ENCODE assay signal across 15 cellular contexts in the genomic region with DNA sequence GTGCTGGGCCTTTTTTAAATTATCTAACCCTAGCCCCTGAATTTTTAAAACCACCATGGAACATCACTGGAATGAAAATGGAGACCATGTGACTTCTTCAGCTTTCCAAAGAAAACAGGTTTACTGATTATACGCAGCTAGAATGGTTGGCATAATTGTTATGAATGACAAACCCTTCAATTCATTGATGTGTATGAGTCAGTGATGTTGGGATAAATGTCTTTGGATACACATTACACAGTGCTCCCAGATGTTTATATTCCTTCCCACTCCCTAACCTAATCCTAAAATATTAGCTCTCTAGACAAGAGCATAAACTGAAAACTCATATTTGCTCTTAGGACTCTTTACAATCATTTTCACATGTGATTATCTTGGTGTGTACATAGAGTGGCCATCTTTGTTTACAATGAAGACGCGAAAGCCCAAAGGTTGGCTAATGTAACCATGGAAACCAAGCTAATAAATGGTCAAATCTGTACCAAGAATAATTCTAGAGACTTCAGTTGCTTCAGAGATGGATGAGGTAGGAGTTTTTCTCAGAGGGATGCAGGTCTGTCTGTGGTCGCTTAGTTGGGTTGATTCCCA.
"Had no signal": no experiment of that assay in that cellular context is flagged by ENCODE, and none has a peak within 500 bp of the region (broad histone marks: within the 10 kb centered on the region; RNA-seq: fewer than 3 reads in every experiment).

No MANE protein-coding gene starts in this region.

- H3K4me3 Mint-ChIP-seq: nephron; stimulated activated naive CD8-positive, alpha-beta T cell treated with anti-CD3 and anti-CD28 coated beads, Interleukin-15, Interleukin-2, amounts not matched to agents 100 ng/mL and 50 ng/mL, for 24 hours; T-cell had no signal

- ATAC-seq: foreskin keratinocyte, psoas muscle, sciatic nerve, T-cell had no signal

- H3K9me3 Mint-ChIP-seq: T-cell had no signal

- H3K36me3 ChIP-seq: adrenal gland, esophagus muscularis mucosa had no signal

- H3K9me3 ChIP-seq: adrenal gland, esophagus muscularis mucosa, psoas muscle had no signal

- H3K27ac ChIP-seq: adrenal gland, coronary artery, esophagus muscularis mucosa, foreskin keratinocyte, psoas muscle had no signal

- H3K4me1 ChIP-seq: adrenal gland, foreskin keratinocyte had no signal

- H3K27me3 Mint-ChIP-seq: stimulated activated naive CD8-positive, alpha-beta T cell treated with anti-CD3 and anti-CD28 coated beads, Interleukin-15, Interleukin-2, amounts not matched to agents 100 ng/mL and 50 ng/mL, for 24 hours; T-cell had no signal

- H3K4me3 ChIP-seq: adrenal gland, coronary artery, esophagus muscularis mucosa, psoas muscle had no signal

- H3K27me3 ChIP-seq: adrenal gland, esophagus muscularis mucosa, foreskin keratinocyte had no signal

- H3K36me3 Mint-ChIP-seq: T-cell had no signal

- DNase-seq: activated CD4-positive, CD25-positive, alpha-beta regulatory T cell treated with anti-CD3 and anti-CD28 coated beads, Interleukin-2, amount 50 U/mL, for 72 hours; activated naive CD4-positive, alpha-beta T cell treated with anti-CD3 and anti-CD28 coated beads, Interleukin-2, amount 50 U/mL, for 16 hours; activated T-cell treated with anti-CD3 and anti-CD28 coated beads for 4 hours; adrenal gland; foreskin keratinocyte; mesendoderm; occipital lobe; psoas muscle; T-cell; T1000 had no signal

- H3K27ac Mint-ChIP-seq: stimulated activated naive CD8-positive, alpha-beta T cell treated with anti-CD3 and anti-CD28 coated beads, Interleukin-15, Interleukin-2, amounts not matched to agents 100 ng/mL and 50 ng/mL, for 24 hours; T-cell had no signal
